1 cellular context compared by ENCODE assay signal in the genomic region with DNA sequence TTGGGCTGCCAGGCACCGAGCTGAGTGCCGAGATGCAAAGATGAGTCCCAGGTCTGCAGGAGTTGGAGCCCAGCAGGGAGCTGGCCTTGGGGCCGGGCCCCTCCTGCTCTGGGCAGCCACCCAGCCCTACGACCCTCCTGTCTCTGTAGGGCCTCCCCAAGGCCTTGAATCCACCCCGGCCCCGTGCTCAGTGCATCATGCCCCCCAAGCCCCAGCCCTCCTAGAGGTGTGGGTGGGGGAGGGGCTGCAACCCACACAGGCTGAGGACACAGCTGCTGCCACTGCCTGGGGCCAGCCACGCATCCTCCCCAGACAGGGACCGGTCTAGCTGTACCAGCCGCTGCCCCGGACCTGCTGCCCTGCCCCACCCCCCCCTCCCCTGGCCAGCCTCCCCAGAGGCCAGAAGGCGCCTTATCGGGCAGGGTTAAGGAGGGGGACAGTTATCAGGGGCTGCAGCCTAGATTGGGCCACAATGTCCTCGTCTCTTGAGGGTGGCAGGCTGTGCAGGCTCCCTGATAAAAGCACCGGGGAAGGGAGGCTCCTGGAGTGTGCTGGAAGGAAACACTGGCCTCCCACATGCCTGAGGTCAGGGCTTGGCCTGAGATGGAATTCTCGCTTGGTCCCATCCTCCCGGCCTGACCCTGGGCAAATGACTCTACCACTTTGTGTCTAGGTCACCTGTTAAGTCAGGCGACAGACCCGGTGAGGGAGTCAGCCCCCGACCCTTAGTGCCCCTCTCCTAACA.
TF ChIP-seq lines count a peak whose summit lies in the region.

No MANE protein-coding gene starts in this region.

TF ChIP-seq in K562, 482 proteins besides CTCF, POLR2A, EP300 and RAD21 (continued from another document and continues in another):
- TF ChIP-seq ZBTB33 (CRISPR knock-in tag; IDR thresholded peaks at IDR 0.05), result 0 out of 2 replicates have a peak, but pooled peaks have one; percentile 56
- TF ChIP-seq E2F4 (CRISPR knock-in tag; IDR thresholded peaks at IDR 0.05; ENCODE audit: low read depth), result no peak
- peak; percentile 43 to 76; a peak in 3 of 4 replicates for TF ChIP-seq MNT (conservative IDR thresholded peaks at IDR 0.05)
- no peak; the same call in 1 of the 2 replicates for TF ChIP-seq ILF3 (IDR thresholded peaks at IDR 0.05; ENCODE audit: borderline replicate concordance)
- TF ChIP-seq AFF1 (IDR thresholded peaks at IDR 0.05; ENCODE audit: low read depth in 1 of 2, partially characterized antibody in 2 of 2), result no peak
- TF ChIP-seq, protein P1, sequence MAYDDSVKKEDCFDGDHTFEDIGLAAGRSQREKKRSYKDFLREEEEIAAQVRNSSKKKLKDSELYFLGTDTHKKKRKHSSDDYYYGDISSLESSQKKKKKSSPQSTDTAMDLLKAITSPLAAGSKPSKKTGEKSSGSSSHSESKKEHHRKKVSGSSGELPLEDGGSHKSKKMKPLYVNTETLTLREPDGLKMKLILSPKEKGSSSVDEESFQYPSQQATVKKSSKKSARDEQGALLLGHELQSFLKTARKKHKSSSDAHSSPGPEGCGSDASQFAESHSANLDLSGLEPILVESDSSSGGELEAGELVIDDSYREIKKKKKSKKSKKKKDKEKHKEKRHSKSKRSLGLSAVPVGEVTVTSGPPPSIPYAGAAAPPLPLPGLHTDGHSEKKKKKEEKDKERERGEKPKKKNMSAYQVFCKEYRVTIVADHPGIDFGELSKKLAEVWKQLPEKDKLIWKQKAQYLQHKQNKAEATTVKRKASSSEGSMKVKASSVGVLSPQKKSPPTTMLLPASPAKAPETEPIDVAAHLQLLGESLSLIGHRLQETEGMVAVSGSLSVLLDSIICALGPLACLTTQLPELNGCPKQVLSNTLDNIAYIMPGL (CRISPR knock-in tag; IDR thresholded peaks at IDR 0.05), result no peak
- TF ChIP-seq ATF6 (CRISPR knock-in tag; IDR thresholded peaks at IDR 0.05), result no peak
- TF ChIP-seq NFE2 (IDR thresholded peaks at IDR 0.05; ENCODE audit: low read depth), result 0 out of 2 replicates have a peak, but pooled peaks have one; percentile 17
- no peak for TF ChIP-seq ATF7 (IDR thresholded peaks at IDR 0.05)
- peak; percentile 29; the same call in 1 of the 2 replicates for TF ChIP-seq LEF1 (IDR thresholded peaks at IDR 0.05)
- TF ChIP-seq RBFOX2 (IDR thresholded peaks at IDR 0.05; ENCODE audit: low read depth, low read length), result no peak; the same call in 1 of the 2 replicates
- TF ChIP-seq ZKSCAN1 (IDR thresholded peaks at IDR 0.05; ENCODE audit: low read depth, low read length), result no peak
- TF ChIP-seq, protein P2, sequence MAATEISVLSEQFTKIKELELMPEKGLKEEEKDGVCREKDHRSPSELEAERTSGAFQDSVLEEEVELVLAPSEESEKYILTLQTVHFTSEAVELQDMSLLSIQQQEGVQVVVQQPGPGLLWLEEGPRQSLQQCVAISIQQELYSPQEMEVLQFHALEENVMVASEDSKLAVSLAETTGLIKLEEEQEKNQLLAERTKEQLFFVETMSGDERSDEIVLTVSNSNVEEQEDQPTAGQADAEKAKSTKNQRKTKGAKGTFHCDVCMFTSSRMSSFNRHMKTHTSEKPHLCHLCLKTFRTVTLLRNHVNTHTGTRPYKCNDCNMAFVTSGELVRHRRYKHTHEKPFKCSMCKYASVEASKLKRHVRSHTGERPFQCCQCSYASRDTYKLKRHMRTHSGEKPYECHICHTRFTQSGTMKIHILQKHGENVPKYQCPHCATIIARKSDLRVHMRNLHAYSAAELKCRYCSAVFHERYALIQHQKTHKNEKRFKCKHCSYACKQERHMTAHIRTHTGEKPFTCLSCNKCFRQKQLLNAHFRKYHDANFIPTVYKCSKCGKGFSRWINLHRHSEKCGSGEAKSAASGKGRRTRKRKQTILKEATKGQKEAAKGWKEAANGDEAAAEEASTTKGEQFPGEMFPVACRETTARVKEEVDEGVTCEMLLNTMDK (IDR thresholded peaks at IDR 0.05; ENCODE audit: borderline replicate concordance, insufficient read depth, low read depth, low read length, poor library complexity, severe bottlenecking), result no peak
- TF ChIP-seq RFX1 (IDR thresholded peaks at IDR 0.05), result no peak
- peak; percentile 85 for TF ChIP-seq BHLHE40 (IDR thresholded peaks at IDR 0.05; ENCODE audit: low read length)
- TF ChIP-seq ZNF766 (CRISPR knock-in tag; conservative IDR thresholded peaks at IDR 0.05), result peak; percentile 74; the same call in 1 of the 2 replicates
- TF ChIP-seq MYNN (IDR thresholded peaks at IDR 0.05), result peak; percentile 93
- no peak for TF ChIP-seq MYNN (CRISPR knock-in tag; IDR thresholded peaks at IDR 0.05)
- no peak for TF ChIP-seq MCM7 (IDR thresholded peaks at IDR 0.05)
- no peak for TF ChIP-seq TAF7 (tag; IDR thresholded peaks at IDR 0.05)
- TF ChIP-seq TOE1 (IDR thresholded peaks at IDR 0.05; ENCODE audit: borderline replicate concordance), result no peak
- TF ChIP-seq TOE1 (CRISPR knock-in tag; IDR thresholded peaks at IDR 0.05; ENCODE audit: borderline replicate concordance, low read depth), result no peak
- TF ChIP-seq NUFIP1 (IDR thresholded peaks at IDR 0.05; ENCODE audit: partially characterized antibody), result no peak
- TF ChIP-seq CBFB (CRISPR knock-in tag; IDR thresholded peaks at IDR 0.05), result no peak
- no peak for TF ChIP-seq TAF9B (IDR thresholded peaks at IDR 0.05; ENCODE audit: partially characterized antibody)
- TF ChIP-seq ZFP1 (CRISPR knock-in tag; IDR thresholded peaks at IDR 0.05), result no peak
- TF ChIP-seq XRCC3 (IDR thresholded peaks at IDR 0.05), result no peak
- TF ChIP-seq WHSC1 (IDR thresholded peaks at IDR 0.05; ENCODE audit: low read length), result no peak
- no peak for TF ChIP-seq PCBP2 (IDR thresholded peaks at IDR 0.05; ENCODE audit: low read depth, low read length, poor library complexity, severe bottlenecking)
- TF ChIP-seq SRF (CRISPR knock-in tag; IDR thresholded peaks at IDR 0.05), result peak in 1 of 2 experiments; percentile 83; a peak in 1 of 4 replicates
- TF ChIP-seq E4F1 (CRISPR knock-in tag; IDR thresholded peaks at IDR 0.05; ENCODE audit: borderline replicate concordance), result no peak
- no peak for TF ChIP-seq ZNF696 (CRISPR knock-in tag; conservative IDR thresholded peaks at IDR 0.05)
- peak; percentile 75; the same call in 1 of the 2 replicates for TF ChIP-seq GATAD2A (IDR thresholded peaks at IDR 0.05)
- TF ChIP-seq, protein P3, sequence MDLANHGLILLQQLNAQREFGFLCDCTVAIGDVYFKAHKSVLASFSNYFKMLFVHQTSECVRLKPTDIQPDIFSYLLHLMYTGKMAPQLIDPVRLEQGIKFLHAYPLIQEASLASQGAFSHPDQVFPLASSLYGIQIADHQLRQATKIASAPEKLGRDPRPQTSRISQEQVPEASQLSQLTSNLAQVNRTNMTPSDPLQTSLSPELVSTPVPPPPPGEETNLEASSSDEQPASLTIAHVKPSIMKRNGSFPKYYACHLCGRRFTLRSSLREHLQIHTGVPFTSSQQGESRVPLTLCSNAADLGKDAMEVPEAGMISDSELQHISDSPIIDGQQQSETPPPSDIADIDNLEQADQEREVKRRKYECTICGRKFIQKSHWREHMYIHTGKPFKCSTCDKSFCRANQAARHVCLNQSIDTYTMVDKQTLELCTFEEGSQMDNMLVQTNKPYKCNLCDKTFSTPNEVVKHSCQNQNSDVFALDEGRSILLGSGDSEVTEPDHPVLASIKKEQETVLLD (IDR thresholded peaks at IDR 0.05), result peak; percentile 53
- TF ChIP-seq ATF1 (CRISPR knock-in tag; IDR thresholded peaks at IDR 0.05), result no peak
- TF ChIP-seq ATF1 (tag; IDR thresholded peaks at IDR 0.05), result no peak
- no peak for TF ChIP-seq ZNF785 (CRISPR knock-in tag; IDR thresholded peaks at IDR 0.05)
- TF ChIP-seq ZNF780A (CRISPR knock-in tag; IDR thresholded peaks at IDR 0.05), result no peak
